17 cellular contexts compared by ENCODE assay signal in the genomic region with DNA sequence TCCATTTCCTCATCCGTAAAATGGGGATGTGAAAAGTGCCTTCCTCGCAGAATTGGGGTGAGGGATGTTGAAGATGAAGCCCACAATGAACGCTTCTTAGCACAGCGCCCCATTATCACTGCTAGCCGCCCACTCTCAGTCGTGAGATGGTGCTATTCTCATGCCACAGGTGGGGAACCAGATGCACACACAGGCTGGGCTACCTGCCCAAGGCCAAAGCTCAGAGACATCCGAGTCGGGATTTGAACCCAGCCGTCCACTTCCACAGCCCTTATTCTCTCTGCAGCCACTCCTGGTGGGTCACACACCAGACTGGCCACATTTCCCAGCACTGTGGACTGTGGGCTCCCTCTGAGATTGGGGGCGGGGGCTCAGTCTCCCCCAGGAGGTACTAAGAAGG. TPM values are rescaled to one million over a fixed set of nuclear protein-coding genes. Genes with fewer than 3 reads are reported as not detected.
A peak's percentile ranks its signal among the peaks of the same experiment; 100 is the strongest.
DNase-seq lines count a peak whose midpoint lies in the region; ATAC-seq and TF ChIP-seq lines count a peak whose summit lies in the region.
"Had no signal": no experiment of that assay in that cellular context is flagged by ENCODE, and none has a peak within 500 bp of the region (broad histone marks: within the 10 kb centered on the region; RNA-seq: fewer than 3 reads in every experiment).

No MANE protein-coding gene starts in this region.

- TF ChIP-seq POLR2A in heart left ventricle (IDR thresholded peaks at IDR 0.05): no peak

- no TSS peak for BruUV-seq in PC-9 (replicated peaks; lab: Mats Ljungman, UMichigan)

- H3K36me3 ChIP-seq in CD8-positive, alpha-beta T cell (ENCODE audit: insufficient read depth, low read length): no peaks in the 10 kb centered on the region
- H3K36me3 ChIP-seq in heart left ventricle (no peaks in the 10 kb centered on the region), PC-9 (ENCODE audit: low read depth) (no peaks in the 10 kb centered on the region)
- H3K36me3 ChIP-seq: uterus had no signal

- CTCF ChIA-PET in activated CD4-positive, alpha-beta T cell treated with anti-CD3 and anti-CD28 coated beads, Interleukin-2, amount 10 ng/mL, durations not matched to agents 7 days and 5 days (lab: Charles Lee): interaction anchor here (0.9 to 2.9 kb wide), 8 partner anchors 8 to 50 kb away, joined by 3 to 17 read pairs (median 4); no protein-coding TSS in a partner anchor
- CTCF ChIA-PET in CD8-positive, alpha-beta T cell (lab: Charles Lee): interaction anchor here (1.4 to 2.6 kb wide), 6 partner anchors 21 to 51 kb away, joined by 3 to 10 read pairs (median 7); no protein-coding TSS in a partner anchor
- CTCF ChIA-PET in PC-9 (lab: Charles Lee): no interaction called here

- no peaks in the 10 kb centered on the region for H4K20me1 ChIP-seq in PC-9 (ENCODE audit: insufficient read depth)

- H3K27ac Mint-ChIP-seq in activated CD4-positive, alpha-beta T cell treated with anti-CD3 and anti-CD28 coated beads, Interleukin-2, amount 10 ng/mL, durations not matched to agents 7 days and 5 days: peak overlapping the region; percentile 76
- H3K27ac Mint-ChIP-seq in CD8-positive, alpha-beta T cell: peak overlapping the region; percentile 99
- H3K27ac Mint-ChIP-seq in activated T-helper 17 cell treated with anti-CD3 and anti-CD28 coated beads, Interleukin-2, amount 50 U/mL, for 72 hours: peak overlapping the region; percentile 55
- H3K27ac Mint-ChIP-seq in immature natural killer cell: peak overlapping the region in 4 of 6 donors; percentile 26 to 71 (median 43)

- DNase-seq in activated CD4-positive, alpha-beta T cell treated with anti-CD3 and anti-CD28 coated beads, Interleukin-2, amount 10 ng/mL, durations not matched to agents 7 days and 5 days: no peak
- DNase-seq in activated CD4-positive, alpha-beta T cell treated with anti-CD3 and anti-CD28 coated beads for 4 hours: no peak
- no peak for DNase-seq in CD8-positive, alpha-beta T cell
- no peak for DNase-seq in immature natural killer cell
- DNase-seq in glomerular visceral epithelial cell (ENCODE audit: extremely low spot score): no peak
- no peak for DNase-seq in heart left ventricle
- no peak for DNase-seq in PC-9
- DNase-seq: GF-D8, GOT3, KBM-7, kidney glomerular epithelial cell, mammary epithelial cell, NCI-H187, uterus had no signal

- no peaks in the 10 kb centered on the region for H3F3A ChIP-seq in PC-9 (ENCODE audit: insufficient read depth, low read depth)

- H3K9me2 ChIP-seq in PC-9 (ENCODE audit: insufficient read depth): no peaks in the 10 kb centered on the region

- intact Hi-C loops in CD8-positive, alpha-beta T cell (cut with DNase I, micrococcal nuclease): no loop called here
- intact Hi-C loops in heart left ventricle (cut with DNase I) (no loop called here), PC-9 (cut with micrococcal nuclease; ENCODE audit: unreplicated experiment) (no loop called here)

- H3K9me3 Mint-ChIP-seq in activated CD4-positive, alpha-beta T cell treated with anti-CD3 and anti-CD28 coated beads, Interleukin-2, amount 10 ng/mL, durations not matched to agents 7 days and 5 days: no peaks in the 10 kb centered on the region
- no peaks in the 10 kb centered on the region for H3K9me3 Mint-ChIP-seq in CD8-positive, alpha-beta T cell
- H3K9me3 Mint-ChIP-seq in activated T-helper 17 cell treated with anti-CD3 and anti-CD28 coated beads, Interleukin-2, amount 50 U/mL, for 72 hours: peaks cover 3% of the 10 kb centered on the region
- H3K9me3 Mint-ChIP-seq in immature natural killer cell: no peaks in the 10 kb centered on the region

- TF ChIP-seq CTCF in CD8-positive, alpha-beta T cell (IDR thresholded peaks at IDR 0.05): no peak
- TF ChIP-seq CTCF in heart left ventricle (IDR thresholded peaks at IDR 0.05) (no peak), PC-9 (conservative IDR thresholded peaks at IDR 0.05) (no peak)

- no peaks in the 10 kb centered on the region for H3K79me2 ChIP-seq in PC-9 (ENCODE audit: low read depth)

- H3K4me2 ChIP-seq in PC-9: no peak overlapping the region
- H3K4me2 ChIP-seq: A549, BLaER1 had no signal

- H3K4me1 ChIP-seq in CD8-positive, alpha-beta T cell (ENCODE audit: insufficient read depth, low read length): peaks cover 90% of the 10 kb centered on the region
- H3K4me1 ChIP-seq in heart left ventricle (peaks cover 0 to 9% (median 0%) of the 10 kb centered on the region in 12 donors), PC-9 (replicated peaks; ENCODE audit: insufficient read depth) (no peaks in the 10 kb centered on the region)
- H3K4me1 ChIP-seq: A549, uterus had no signal

- peaks cover 66% of the 10 kb centered on the region for H3K36me3 Mint-ChIP-seq in activated CD4-positive, alpha-beta T cell treated with anti-CD3 and anti-CD28 coated beads, Interleukin-2, amount 10 ng/mL, durations not matched to agents 7 days and 5 days (ENCODE audit: low read depth)
- peaks cover 75% of the 10 kb centered on the region for H3K36me3 Mint-ChIP-seq in CD8-positive, alpha-beta T cell
- peaks cover 87% of the 10 kb centered on the region for H3K36me3 Mint-ChIP-seq in activated T-helper 17 cell treated with anti-CD3 and anti-CD28 coated beads, Interleukin-2, amount 50 U/mL, for 72 hours (ENCODE audit: low read depth)
- H3K36me3 Mint-ChIP-seq in immature natural killer cell: no peaks in the 10 kb centered on the region

- H3K27me3 ChIP-seq in CD8-positive, alpha-beta T cell (ENCODE audit: insufficient read depth, low read length): no peaks in the 10 kb centered on the region
- H3K27me3 ChIP-seq in heart left ventricle: peaks cover 0 to 17% (median 0%) of the 10 kb centered on the region in 9 donors
- peaks cover 52% of the 10 kb centered on the region for H3K27me3 ChIP-seq in PC-9 (ENCODE audit: insufficient read depth, low read depth)
- H3K27me3 ChIP-seq: BLaER1, uterus had no signal

- H3K4me3 ChIP-seq in CD8-positive, alpha-beta T cell (ENCODE audit: low read depth, low read length): peak overlapping the region; percentile 18
- no peak overlapping the region for H3K4me3 ChIP-seq in heart left ventricle
- no peak overlapping the region for H3K4me3 ChIP-seq in PC-9
- H3K4me3 ChIP-seq: A549, BLaER1, uterus had no signal

- ATAC-seq in CD8-positive, alpha-beta T cell: no peak
- ATAC-seq in activated T-helper 17 cell treated with anti-CD3 and anti-CD28 coated beads, Interleukin-2, amount 50 U/mL, for 72 hours (replicated peaks): peak; percentile 22
- ATAC-seq in heart left ventricle: no peak
- ATAC-seq: A549 had no signal

- no peaks in the 10 kb centered on the region for H3K9me3 ChIP-seq in CD8-positive, alpha-beta T cell (ENCODE audit: low read length)
- H3K9me3 ChIP-seq in heart left ventricle: no peaks in the 10 kb centered on the region
- no peaks in the 10 kb centered on the region for H3K9me3 ChIP-seq in PC-9 (ENCODE audit: insufficient read depth, low read depth)
- H3K9me3 ChIP-seq: A549, BLaER1, uterus had no signal

- no peaks in the 10 kb centered on the region for H3K27me3 Mint-ChIP-seq in activated CD4-positive, alpha-beta T cell treated with anti-CD3 and anti-CD28 coated beads, Interleukin-2, amount 10 ng/mL, durations not matched to agents 7 days and 5 days
- no peaks in the 10 kb centered on the region for H3K27me3 Mint-ChIP-seq in CD8-positive, alpha-beta T cell (ENCODE audit: low read depth)
- no peaks in the 10 kb centered on the region for H3K27me3 Mint-ChIP-seq in activated T-helper 17 cell treated with anti-CD3 and anti-CD28 coated beads, Interleukin-2, amount 50 U/mL, for 72 hours
- no peaks in the 10 kb centered on the region for H3K27me3 Mint-ChIP-seq in immature natural killer cell (ENCODE audit: low read depth in 3 of 3)

- H2AFZ ChIP-seq in PC-9: no peak overlapping the region

- 91 to 92% (median 91%) methylated on average over 10 of the region's 10 CpGs for WGBS in heart left ventricle, 4 donors

- H3K4me3 Mint-ChIP-seq in activated CD4-positive, alpha-beta T cell treated with anti-CD3 and anti-CD28 coated beads, Interleukin-2, amount 10 ng/mL, durations not matched to agents 7 days and 5 days: peak overlapping the region; percentile 49
- peak overlapping the region; percentile 78 for H3K4me3 Mint-ChIP-seq in CD8-positive, alpha-beta T cell
- H3K4me3 Mint-ChIP-seq in activated T-helper 17 cell treated with anti-CD3 and anti-CD28 coated beads, Interleukin-2, amount 50 U/mL, for 72 hours: peak overlapping the region; percentile 82
- peak overlapping the region in 2 of 5 donors; percentile 15 to 61 for H3K4me3 Mint-ChIP-seq in immature natural killer cell

- peaks cover 91% of the 10 kb centered on the region for H3K4me1 Mint-ChIP-seq in activated CD4-positive, alpha-beta T cell treated with anti-CD3 and anti-CD28 coated beads, Interleukin-2, amount 10 ng/mL, durations not matched to agents 7 days and 5 days
- peaks cover 90% of the 10 kb centered on the region for H3K4me1 Mint-ChIP-seq in CD8-positive, alpha-beta T cell (ENCODE audit: low read depth)
- peaks cover 72% of the 10 kb centered on the region for H3K4me1 Mint-ChIP-seq in activated T-helper 17 cell treated with anti-CD3 and anti-CD28 coated beads, Interleukin-2, amount 50 U/mL, for 72 hours
- peaks cover 83 to 92% of the 10 kb centered on the region in 2 donors for H3K4me1 Mint-ChIP-seq in immature natural killer cell

- POLR2A ChIA-PET in activated CD4-positive, alpha-beta T cell treated with anti-CD3 and anti-CD28 coated beads, Interleukin-2, amount 10 ng/mL, durations not matched to agents 7 days and 5 days (lab: Charles Lee): no interaction called here
- POLR2A ChIA-PET in CD8-positive, alpha-beta T cell (lab: Charles Lee): interaction anchor here (63.2 kb wide), 1 partner anchor 30 kb away, joined by 2179 read pairs; the partner anchor contains the start of gene BCL11B
- POLR2A ChIA-PET in PC-9 (lab: Charles Lee; ENCODE audit: unreplicated experiment): no interaction called here

- H3K27ac ChIP-seq in CD8-positive, alpha-beta T cell (ENCODE audit: low read depth, low read length): peak overlapping the region; percentile 2
- H3K27ac ChIP-seq in heart left ventricle (no peak overlapping the region), PC-9 (no peak overlapping the region)
- H3K27ac ChIP-seq: A549, BLaER1, uterus had no signal

RNA-seq across cellular contexts. Expression of gene BCL11B, which starts 55.8 kb away (rescaled TPM):
- total RNA-seq in activated CD4-positive, alpha-beta T cell treated with anti-CD3 and anti-CD28 coated beads, Interleukin-2, amount 10 ng/mL, durations not matched to agents 7 days and 5 days: 100 to 1,000 TPM; 115 to 116 TPM
- total RNA-seq in CD8-positive, alpha-beta T cell: 100 to 1,000 TPM; 273 to 284 TPM
- 10 to 100 TPM; 51.4 to 52.9 TPM for total RNA-seq in activated T-helper 17 cell treated with anti-CD3 and anti-CD28 coated beads, Interleukin-2, amount 50 U/mL, for 72 hours
- polyA plus RNA-seq in immature natural killer cell (1 to 10 TPM in 2 of 3 donors, under 1 TPM in 1; 0.75 to 3.1 (median 1.0) TPM), heart left ventricle (under 1 TPM; 0.04 TPM)
- total RNA-seq in heart left ventricle (1 to 10 TPM in 1 of 9 donors, under 1 TPM in 5, not detected in 3; 0.05 to 2.1 (median 0.21) TPM), PC-9 (2021) (not detected in 2 replicates)

Comparison
In these comparisons a context has a peak if more than half of its experiments do, and no peak if none do; other contexts are left out.
1. H3K27ac Mint-ChIP-seq: peak in every context shown above with its lines; median percentile 99 in CD8-positive, alpha-beta T cell; 76 in activated CD4-positive, alpha-beta T cell treated with anti-CD3 and anti-CD28 coated beads, Interleukin-2, amount 10 ng/mL, durations not matched to agents 7 days and 5 days; 55 in activated T-helper 17 cell treated with anti-CD3 and anti-CD28 coated beads, Interleukin-2, amount 50 U/mL, for 72 hours; 43 in immature natural killer cell.
2. RNA of gene BCL11B, which starts 55.8 kb away (total RNA-seq): 273 to 284 TPM in CD8-positive, alpha-beta T cell, 115 to 116 TPM in activated CD4-positive, alpha-beta T cell treated with anti-CD3 and anti-CD28 coated beads, Interleukin-2, amount 10 ng/mL, durations not matched to agents 7 days and 5 days and 51.4 to 52.9 TPM in activated T-helper 17 cell treated with anti-CD3 and anti-CD28 coated beads, Interleukin-2, amount 50 U/mL, for 72 hours; 0.05 to 2.1 TPM in heart left ventricle and not detected in PC-9; every median in the first group is over 10 times any median in the second.